ENCODE assay signal across 8 cellular contexts in genomic region chr17:42518046-42518754, GRCh38. TPM values are rescaled to one million over a fixed set of nuclear protein-coding genes. Genes with fewer than 3 reads are reported as not detected.
DNase-seq lines count a peak whose midpoint lies in the region; ATAC-seq and TF ChIP-seq lines count a peak whose summit lies in the region.

No MANE protein-coding gene starts in this region.

- H3K27me3 ChIP-seq in GM23248 (replicated peaks; ENCODE audit: insufficient read depth) (no peaks in the 10 kb centered on the region), psoas muscle (ENCODE audit: insufficient read depth in 3 of 3, low read length in 2 of 3) (no peaks in the 10 kb centered on the region)

- H4K20me1 ChIP-seq in GM23248 (ENCODE audit: insufficient read depth): no peaks in the 10 kb centered on the region

- peak overlapping the region; percentile 47 for H3K4me3 Mint-ChIP-seq in glutamatergic neuron (ENCODE audit: unreplicated experiment)

- in situ Hi-C loops in GM23248 (cut with MboI): no loop called here

- no peaks in the 10 kb centered on the region for H3K79me2 ChIP-seq in GM23248 (ENCODE audit: insufficient read depth)

- peak; percentile 96 for DNase-seq in GM23248
- DNase-seq in SW 1271 (lab: John Stamatoyannopoulos, UW): peak; percentile 72 to 85
- no peak for DNase-seq in glutamatergic neuron
- DNase-seq in psoas muscle: peak; percentile 86 to 90
- no peak for DNase-seq in DMS79 treated with DMSO at 0.1 percent for 48 hours (lab: John Stamatoyannopoulos, UW)

- peaks cover 59% of the 10 kb centered on the region for H3F3A ChIP-seq in GM23248 (ENCODE audit: insufficient read depth)

- TF ChIP-seq CTCF in glutamatergic neuron (IDR thresholded peaks at IDR 0.05; ENCODE audit: partially characterized antibody, unreplicated experiment): no peak
- TF ChIP-seq CTCF in psoas muscle (IDR thresholded peaks at IDR 0.05): no peak

- peak overlapping the region; percentile 99 for H3K27ac ChIP-seq in GM23248
- H3K27ac ChIP-seq in psoas muscle: peak overlapping the region; percentile 84

- peak overlapping the region; percentile 83 for H3K9ac ChIP-seq in GM23248

- H3K9me3 ChIP-seq in GM23248 (ENCODE audit: low read depth) (no peaks in the 10 kb centered on the region), psoas muscle (no peaks in the 10 kb centered on the region)

- 9% methylated on average over 9 of the region's 9 CpGs for WGBS in GM23248 (ENCODE audit: low coverage in 1 of 2, low lambda C conversion rate in 2 of 2, missing lambda C conversion rate in 2 of 2), 2 experiments
- 31 to 38% (median 31%) methylated on average over 8 to 9 of the region's 9 CpGs for WGBS in psoas muscle, 3 donors

- peak overlapping the region; percentile 41; the same call in 1 of the 2 replicates for H2AFZ ChIP-seq in GM23248

- H3K4me2 ChIP-seq in GM23248 (ENCODE audit: unreplicated experiment): peak overlapping the region; percentile 77

- H3K36me3 ChIP-seq in GM23248 (ENCODE audit: low read depth): no peaks in the 10 kb centered on the region
- H3K36me3 ChIP-seq in psoas muscle (ENCODE audit: insufficient read depth in 1 of 2, low read depth in 1 of 2): peaks cover 10 to 69% of the 10 kb centered on the region in 2 donors

- peaks cover 3% of the 10 kb centered on the region for H3K27me3 Mint-ChIP-seq in glutamatergic neuron (ENCODE audit: unreplicated experiment)

- peak overlapping the region; percentile 25 for H3K4me3 ChIP-seq in GM23248
- no peak overlapping the region for H3K4me3 ChIP-seq in psoas muscle

- intact Hi-C loops in psoas muscle (cut with DNase I): loop anchor here in 1 of 2 donors (5.0 kb wide), 3 partner anchors 86 to 196 kb away; no protein-coding TSS in a partner anchor

- peaks cover 34% of the 10 kb centered on the region for H3K4me1 Mint-ChIP-seq in glutamatergic neuron (ENCODE audit: low read depth, unreplicated experiment)

- H3K36me3 Mint-ChIP-seq in glutamatergic neuron (ENCODE audit: unreplicated experiment): no peaks in the 10 kb centered on the region

- ATAC-seq in psoas muscle: peak; percentile 65 to 80 (median 74)
- no peak for ATAC-seq in HG02759 (IDR thresholded peaks at IDR 0.05; ENCODE audit: unreplicated experiment)
- no peak for ATAC-seq in HG03039 (IDR thresholded peaks at IDR 0.05; ENCODE audit: unreplicated experiment)
- ATAC-seq in GM19455 (IDR thresholded peaks at IDR 0.05; ENCODE audit: unreplicated experiment): no peak

- no peaks in the 10 kb centered on the region for H3K9me2 ChIP-seq in GM23248 (ENCODE audit: insufficient read depth)

- peaks cover 4% of the 10 kb centered on the region for H3K9me3 Mint-ChIP-seq in glutamatergic neuron (ENCODE audit: unreplicated experiment)

- peaks cover 52% of the 10 kb centered on the region for H3K4me1 ChIP-seq in GM23248 (ENCODE audit: insufficient read depth)
- H3K4me1 ChIP-seq in psoas muscle: peaks cover 56% of the 10 kb centered on the region

- H3K27ac Mint-ChIP-seq in glutamatergic neuron (ENCODE audit: unreplicated experiment): peak overlapping the region; percentile 66

RNA-seq across cellular contexts. Expression of gene NAGLU, which starts 17.8 kb away (rescaled TPM):
- 68.1 and 83.1 TPM in 2 replicates for total RNA-seq in GM23248 (2014; rRNA removed; shearing (Covaris generic))
- 36.8 and 39.4 TPM in 2 replicates for polyA plus RNA-seq in GM23248 (2016; fragmentation: Nextera tagmentation; extraction: Ambion mirVana)
- total RNA-seq in glutamatergic neuron (ENCODE audit: unreplicated experiment): 42.8 TPM
- total RNA-seq in psoas muscle: 10 to 100 TPM in 3 of 4 donors, 1 to 10 TPM in 1; 9.1 to 17.8 (median 11.7) TPM
- polyA plus RNA-seq in psoas muscle: 10 to 100 TPM; 16.0 to 18.1 (median 17.5) TPM

RNA-seq across cellular contexts. Expression of gene HSD17B1, which starts 34.5 kb away (rescaled TPM):
- total RNA-seq in GM23248 (2014; rRNA removed; shearing (Covaris generic)): 0.76 and 2.3 TPM in 2 replicates
- 2.6 and 3.0 TPM in 2 replicates for polyA plus RNA-seq in GM23248 (2016; fragmentation: Nextera tagmentation; extraction: Ambion mirVana)
- total RNA-seq in glutamatergic neuron (ENCODE audit: unreplicated experiment): 4.1 TPM
- total RNA-seq in psoas muscle: 1 to 10 TPM in 1 of 4 donors, under 1 TPM in 3; 0.54 to 1.2 (median 0.72) TPM
- 1 to 10 TPM; 1.3 to 2.1 (median 1.7) TPM for polyA plus RNA-seq in psoas muscle

RNA-seq across cellular contexts. Expression of gene COASY, which starts 43.7 kb away (rescaled TPM):
- total RNA-seq in GM23248 (2014; rRNA removed; shearing (Covaris generic)): 19.2 and 22.7 TPM in 2 replicates
- 50.1 and 56.9 TPM in 2 replicates for polyA plus RNA-seq in GM23248 (2016; fragmentation: Nextera tagmentation; extraction: Ambion mirVana)
- 57.4 TPM for total RNA-seq in glutamatergic neuron (ENCODE audit: unreplicated experiment)
- total RNA-seq in psoas muscle: 10 to 100 TPM; 31.6 to 45.4 (median 37.0) TPM
- 100 to 1,000 TPM in 1 of 3 donors, 10 to 100 TPM in 2; 41.0 to 141 (median 73.5) TPM for polyA plus RNA-seq in psoas muscle

RNA-seq across cellular contexts. Expression of gene MLX, which starts 48.7 kb away (rescaled TPM):
- total RNA-seq in GM23248 (2014; rRNA removed; shearing (Covaris generic)): 29.3 and 30.8 TPM in 2 replicates
- polyA plus RNA-seq in GM23248 (2016; fragmentation: Nextera tagmentation; extraction: Ambion mirVana): 37.0 and 39.3 TPM in 2 replicates
- 62.5 TPM for total RNA-seq in glutamatergic neuron (ENCODE audit: unreplicated experiment)
- total RNA-seq in psoas muscle: 10 to 100 TPM; 45.2 to 67.9 (median 55.2) TPM
- polyA plus RNA-seq in psoas muscle: 100 to 1,000 TPM in 1 of 3 donors, 10 to 100 TPM in 2; 71.0 to 108 (median 89.2) TPM

RNA-seq across cellular contexts. Expression of gene PSMC3IP, which starts 59.3 kb away (rescaled TPM):
- total RNA-seq in GM23248 (2014; rRNA removed; shearing (Covaris generic)): 8.2 and 8.9 TPM in 2 replicates
- polyA plus RNA-seq in GM23248 (2016; fragmentation: Nextera tagmentation; extraction: Ambion mirVana): 11.1 and 12.0 TPM in 2 replicates
- total RNA-seq in glutamatergic neuron (ENCODE audit: unreplicated experiment): 12.0 TPM
- total RNA-seq in psoas muscle: 1 to 10 TPM in 2 of 4 donors, under 1 TPM in 2; 0.26 to 3.3 (median 1.4) TPM
- 10 to 100 TPM in 1 of 3 donors, 1 to 10 TPM in 2; 3.8 to 13.3 (median 5.3) TPM for polyA plus RNA-seq in psoas muscle

Comparison
In these comparisons a context has a peak if more than half of its experiments do, and no peak if none do; other contexts are left out.
1. DNase-seq: peak in GM23248 (single experiment), SW 1271 (2 of 2) and psoas muscle (2 of 2); none in glutamatergic neuron (single experiment) and DMS79 treated with DMSO at 0.1 percent for 48 hours (single experiment).
2. ATAC-seq: peak in psoas muscle (4 of 4); none in HG02759 (single experiment), HG03039 (single experiment) and GM19455 (single experiment).